In the genomic region with DNA sequence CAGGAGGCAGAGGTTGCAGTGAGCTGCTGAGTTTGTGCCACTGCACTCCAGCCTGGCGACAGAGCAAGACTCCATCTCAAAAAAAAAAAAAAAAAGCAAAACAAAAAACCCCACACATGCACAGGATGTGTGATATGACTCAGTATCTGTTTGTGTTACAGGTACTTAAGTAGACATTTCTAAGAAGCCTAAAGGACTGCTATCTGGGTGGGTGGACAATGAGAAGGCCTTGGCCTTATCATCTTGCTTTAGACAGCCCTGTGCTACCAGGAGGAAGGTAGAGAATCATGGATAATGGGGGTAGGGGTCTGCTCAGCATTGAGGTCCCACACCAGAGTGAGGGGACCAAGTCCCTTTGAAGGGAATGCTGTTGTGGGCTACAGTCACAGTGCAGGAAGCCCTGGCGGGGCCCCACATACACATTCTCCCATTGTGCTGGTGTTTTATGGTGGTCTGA, we compare ENCODE assay signal across 12 cellular contexts. TPM values are rescaled to one million over a fixed set of nuclear protein-coding genes. Genes with fewer than 3 reads are reported as not detected.
DNase-seq lines count a peak whose midpoint lies in the region; ATAC-seq, FAIRE-seq and TF ChIP-seq lines count a peak whose summit lies in the region.
"Had no signal": no experiment of that assay in that cellular context is flagged by ENCODE, and none has a peak within 500 bp of the region (broad histone marks: within the 10 kb centered on the region; RNA-seq: fewer than 3 reads in every experiment).

No MANE protein-coding gene starts in this region.

- POLR2A ChIA-PET in WTC11 (lab: Charles Lee), result no interaction called here

- H3K27me3 Mint-ChIP-seq in activated T-cell treated with anti-CD3 and anti-CD28 coated beads, Interleukin-2, amount 50 U/mL, for 72 hours (ENCODE audit: low read depth), result no peaks in the 10 kb centered on the region
- no peaks in the 10 kb centered on the region for H3K27me3 Mint-ChIP-seq in WTC11 (ENCODE audit: low read depth)
- H3K27me3 Mint-ChIP-seq: dendritic cell treated with granulocyte-macrophage colony-stimulating factor and Interleukin-4, amounts not matched to agents 40 ng/mL and 50 ng/mL, for 4 days had no signal

- H3K4me1 Mint-ChIP-seq in activated T-cell treated with anti-CD3 and anti-CD28 coated beads, Interleukin-2, amount 50 U/mL, for 72 hours (ENCODE audit: low read depth), result peaks cover 87% of the 10 kb centered on the region
- H3K4me1 Mint-ChIP-seq in WTC11, result 0 out of 2 replicates have a peak, but pooled peaks cover under 1% of the 10 kb centered on the region

- WGBS in prostate gland, result 82% methylated on average over 2 of the region's 2 CpGs
- 60 to 91% (median 78%) methylated on average over 2 of the region's 2 CpGs for whole genome bisulfite sequencing in small intestine, 3 donors

- intact Hi-C loops in prostate gland (cut with DNase I), result no loop called here

- no peak for TF ChIP-seq POLR2A in prostate gland (IDR thresholded peaks at IDR 0.05)

- peak overlapping the region; percentile 76 to 78 for H3K4me3 Mint-ChIP-seq in activated T-cell treated with anti-CD3 and anti-CD28 coated beads, Interleukin-2, amount 50 U/mL, for 72 hours
- H3K4me3 Mint-ChIP-seq in WTC11, result no peak overlapping the region
- H3K4me3 Mint-ChIP-seq: dendritic cell treated with granulocyte-macrophage colony-stimulating factor and Interleukin-4, amounts not matched to agents 40 ng/mL and 50 ng/mL, for 4 days had no signal

- DNase-seq in DMS53 (lab: John Stamatoyannopoulos, UW), result peak; percentile 29
- DNase-seq in DMS53 treated with DMSO at 0.1 percent for 48 hours (lab: John Stamatoyannopoulos, UW; ENCODE audit: unreplicated experiment), result no peak
- peak; percentile 29 to 45 for DNase-seq in activated T-cell treated with anti-CD3 and anti-CD28 coated beads, Interleukin-2, amount 50 U/mL, for 72 hours
- DNase-seq in prostate gland (ENCODE audit: low spot score), result no peak
- DNase-seq in small intestine, result no peak
- no peak for DNase-seq in WTC11 (ENCODE audit: low spot score)
- DNase-seq in NCI-H226, result no peak
- DNase-seq: MG63, stomach had no signal

- H3K4me3 ChIP-seq in prostate gland (no peak overlapping the region), small intestine (ENCODE audit: low read depth in 1 of 2, low read length in 2 of 2) (no peak overlapping the region)
- H3K4me3 ChIP-seq: MG63, stomach had no signal

- H3K36me3 ChIP-seq in prostate gland (peaks cover 0 to 24% of the 10 kb centered on the region in 2 donors), small intestine (ENCODE audit: control insufficient read depth in 2 of 2, insufficient read depth in 2 of 2, low read length in 2 of 2) (peaks cover 27 to 42% of the 10 kb centered on the region in 2 donors)

- peak; percentile 60 for ATAC-seq in HG02588 (IDR thresholded peaks at IDR 0.05; ENCODE audit: unreplicated experiment)
- ATAC-seq in activated T-cell treated with anti-CD3 and anti-CD28 coated beads, Interleukin-2, amount 50 U/mL, for 72 hours (replicated peaks in 1 of 2), result peak; percentile 83 to 86
- ATAC-seq in WTC11, result no peak

- CTCF ChIA-PET in WTC11 (lab: Charles Lee), result interaction anchor here (0.8 kb wide), 1 partner anchor 37 kb away, joined by 3 read pairs; no protein-coding TSS in a partner anchor

- H3K27me3 ChIP-seq in prostate gland (replicated peaks; ENCODE audit: insufficient read depth), result no peaks in the 10 kb centered on the region
- no peaks in the 10 kb centered on the region for H3K27me3 ChIP-seq in small intestine (ENCODE audit: control insufficient read depth in 2 of 2, insufficient read depth in 2 of 2, low read length in 2 of 2)
- H3K27me3 ChIP-seq: MG63, stomach had no signal

- H3K27ac ChIP-seq in prostate gland (peak overlapping the region; percentile 48 to 61), small intestine (ENCODE audit: low read depth in 1 of 2, low read length in 1 of 2) (peak overlapping the region in 1 of 2 donors; percentile 86)
- H3K27ac ChIP-seq: 22Rv1, stomach had no signal

- peak overlapping the region; percentile 93 for H3K27ac Mint-ChIP-seq in activated T-cell treated with anti-CD3 and anti-CD28 coated beads, Interleukin-2, amount 50 U/mL, for 72 hours
- no peak overlapping the region for H3K27ac Mint-ChIP-seq in WTC11
- H3K27ac Mint-ChIP-seq: dendritic cell treated with granulocyte-macrophage colony-stimulating factor and Interleukin-4, amounts not matched to agents 40 ng/mL and 50 ng/mL, for 4 days had no signal

- TF ChIP-seq CTCF in prostate gland (IDR thresholded peaks at IDR 0.05) (no peak), WTC11 (IDR thresholded peaks at IDR 0.05) (no peak)

- H3K36me3 Mint-ChIP-seq in activated T-cell treated with anti-CD3 and anti-CD28 coated beads, Interleukin-2, amount 50 U/mL, for 72 hours (ENCODE audit: insufficient read depth in 2 of 2), result peaks cover 7 to 22% of the 10 kb centered on the region in 2 donors
- peaks cover 46% of the 10 kb centered on the region for H3K36me3 Mint-ChIP-seq in WTC11

- no peaks in the 10 kb centered on the region for H3K9me3 Mint-ChIP-seq in activated T-cell treated with anti-CD3 and anti-CD28 coated beads, Interleukin-2, amount 50 U/mL, for 72 hours
- H3K9me3 Mint-ChIP-seq in WTC11, result no peaks in the 10 kb centered on the region
- H3K9me3 Mint-ChIP-seq: dendritic cell treated with granulocyte-macrophage colony-stimulating factor and Interleukin-4, amounts not matched to agents 40 ng/mL and 50 ng/mL, for 4 days had no signal

- H3K4me1 ChIP-seq in prostate gland (replicated peaks), result no peaks in the 10 kb centered on the region
- no peaks in the 10 kb centered on the region for H3K4me1 ChIP-seq in small intestine (ENCODE audit: control insufficient read depth in 2 of 2, insufficient read depth in 1 of 2, low read depth in 1 of 2, low read length in 1 of 2)

- FAIRE-seq in small intestine (lab: Jason Lieb, UNC), result no peak

- H3K9me3 ChIP-seq in prostate gland (no peaks in the 10 kb centered on the region), small intestine (ENCODE audit: control insufficient read depth, low read depth) (no peaks in the 10 kb centered on the region)
- H3K9me3 ChIP-seq: MG63, stomach had no signal

TF ChIP-seq in WTC11, 78 proteins besides CTCF, POLR2A, EP300 and RAD21:
- TF ChIP-seq, protein P1, sequence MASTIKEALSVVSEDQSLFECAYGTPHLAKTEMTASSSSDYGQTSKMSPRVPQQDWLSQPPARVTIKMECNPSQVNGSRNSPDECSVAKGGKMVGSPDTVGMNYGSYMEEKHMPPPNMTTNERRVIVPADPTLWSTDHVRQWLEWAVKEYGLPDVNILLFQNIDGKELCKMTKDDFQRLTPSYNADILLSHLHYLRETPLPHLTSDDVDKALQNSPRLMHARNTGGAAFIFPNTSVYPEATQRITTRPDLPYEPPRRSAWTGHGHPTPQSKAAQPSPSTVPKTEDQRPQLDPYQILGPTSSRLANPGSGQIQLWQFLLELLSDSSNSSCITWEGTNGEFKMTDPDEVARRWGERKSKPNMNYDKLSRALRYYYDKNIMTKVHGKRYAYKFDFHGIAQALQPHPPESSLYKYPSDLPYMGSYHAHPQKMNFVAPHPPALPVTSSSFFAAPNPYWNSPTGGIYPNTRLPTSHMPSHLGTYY (CRISPR knock-in tag; IDR thresholded peaks at IDR 0.05), result no peak
- no peak for TF ChIP-seq ZNF423 (CRISPR knock-in tag; IDR thresholded peaks at IDR 0.05)
- TF ChIP-seq, protein P2, sequence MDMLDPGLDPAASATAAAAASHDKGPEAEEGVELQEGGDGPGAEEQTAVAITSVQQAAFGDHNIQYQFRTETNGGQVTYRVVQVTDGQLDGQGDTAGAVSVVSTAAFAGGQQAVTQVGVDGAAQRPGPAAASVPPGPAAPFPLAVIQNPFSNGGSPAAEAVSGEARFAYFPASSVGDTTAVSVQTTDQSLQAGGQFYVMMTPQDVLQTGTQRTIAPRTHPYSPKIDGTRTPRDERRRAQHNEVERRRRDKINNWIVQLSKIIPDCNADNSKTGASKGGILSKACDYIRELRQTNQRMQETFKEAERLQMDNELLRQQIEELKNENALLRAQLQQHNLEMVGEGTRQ (CRISPR knock-in tag; IDR thresholded peaks at IDR 0.05), result no peak
- TF ChIP-seq, protein P3, sequence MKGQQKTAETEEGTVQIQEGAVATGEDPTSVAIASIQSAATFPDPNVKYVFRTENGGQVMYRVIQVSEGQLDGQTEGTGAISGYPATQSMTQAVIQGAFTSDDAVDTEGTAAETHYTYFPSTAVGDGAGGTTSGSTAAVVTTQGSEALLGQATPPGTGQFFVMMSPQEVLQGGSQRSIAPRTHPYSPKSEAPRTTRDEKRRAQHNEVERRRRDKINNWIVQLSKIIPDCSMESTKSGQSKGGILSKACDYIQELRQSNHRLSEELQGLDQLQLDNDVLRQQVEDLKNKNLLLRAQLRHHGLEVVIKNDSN (CRISPR knock-in tag; IDR thresholded peaks at IDR 0.05), result no peak
- TF ChIP-seq GTF2I (CRISPR knock-in tag; conservative IDR thresholded peaks at IDR 0.05), result no peak
- TF ChIP-seq ZNF219 (CRISPR knock-in tag; IDR thresholded peaks at IDR 0.05; ENCODE audit: borderline replicate concordance), result no peak
- no peak for TF ChIP-seq NR1H2 (CRISPR knock-in tag; IDR thresholded peaks at IDR 0.05)
- no peak for TF ChIP-seq ETV6 (CRISPR knock-in tag; IDR thresholded peaks at IDR 0.05)

RNA-seq across cellular contexts. Expression of a gene that starts 26.7 kb away (rescaled TPM):
- total RNA-seq in activated T-cell treated with anti-CD3 and anti-CD28 coated beads, Interleukin-2, amount 50 U/mL, for 72 hours, result 1 to 10 TPM; 6.8 to 8.0 TPM
- total RNA-seq in prostate gland, result 10 to 100 TPM in 1 of 2 donors, 1 to 10 TPM in 1; 9.5 to 26.4 TPM
- 1 to 10 TPM; 1.4 to 1.8 (median 1.5) TPM for polyA plus RNA-seq in small intestine
- 1.2 to 2.6 TPM (median 2.6 TPM) in 3 replicates for total RNA-seq in WTC11 (2021)

RNA-seq across cellular contexts. Expression of a gene that starts 57.6 kb away (rescaled TPM):
- 10 to 100 TPM; 27.3 to 29.2 TPM for total RNA-seq in activated T-cell treated with anti-CD3 and anti-CD28 coated beads, Interleukin-2, amount 50 U/mL, for 72 hours
- total RNA-seq in prostate gland (100 to 1,000 TPM in 1 of 2 donors, 10 to 100 TPM in 1; 43.8 to 125 TPM), WTC11 (2021) (40.8 to 42.4 TPM (median 42.3 TPM) in 3 replicates)
- 10 to 100 TPM; 17.5 to 38.4 (median 37.3) TPM for polyA plus RNA-seq in small intestine

Comparison
In these comparisons a context has a peak if more than half of its experiments do, and no peak if none do; other contexts are left out.
1. DNase-seq: peak in DMS53 (single experiment) and activated T-cell treated with anti-CD3 and anti-CD28 coated beads, Interleukin-2, amount 50 U/mL, for 72 hours (2 of 2); none in DMS53 treated with DMSO at 0.1 percent for 48 hours (single experiment), prostate gland (single experiment), small intestine (single experiment), WTC11 (single experiment) and NCI-H226 (single experiment).